ENCODE assay signal across 1 cellular context in genomic region chr12:120225200-120225558, GRCh38.
A peak's percentile ranks its signal among the peaks of the same experiment; 100 is the strongest.
TF ChIP-seq lines count a peak whose summit lies in the region.

No MANE protein-coding gene starts in this region.

TF ChIP-seq in HEK293, 187 proteins besides CTCF, POLR2A, EP300 and RAD21 (continued from another document):
- TF ChIP-seq ZBTB11 (tag by site-specific recombination; conservative IDR thresholded peaks at IDR 0.05; ENCODE audit: low read depth) (no peak), ZNF560 (tag by site-specific recombination; IDR thresholded peaks at IDR 0.05; ENCODE audit: borderline replicate concordance) (no peak), ZIC2 (tag by site-specific recombination; IDR thresholded peaks at IDR 0.05) (peak; percentile 100), BCL11B (tag by site-specific recombination; IDR thresholded peaks at IDR 0.05; ENCODE audit: low read depth) (0 out of 2 replicates have a peak, but pooled peaks have one; percentile 6), GLIS1 (tag by site-specific recombination; IDR thresholded peaks at IDR 0.05) (peak; percentile 85), PRDM10 (tag by site-specific recombination; IDR thresholded peaks at IDR 0.05) (no peak), ZNF600 (tag by site-specific recombination; IDR thresholded peaks at IDR 0.05) (peak; percentile 64; the same call in 1 of the 2 replicates), KLF1 (tag by site-specific recombination; IDR thresholded peaks at IDR 0.05) (no peak), ZSCAN30 (tag by site-specific recombination; IDR thresholded peaks at IDR 0.05) (peak; percentile 99), ZBTB8A (tag by site-specific recombination; IDR thresholded peaks at IDR 0.05) (peak; percentile 15; the same call in 1 of the 2 replicates), KLF7 (tag by site-specific recombination; IDR thresholded peaks at IDR 0.05; ENCODE audit: borderline replicate concordance) (0 out of 2 replicates have a peak, but pooled peaks have one; percentile 5), ZNF423 (tag by site-specific recombination; IDR thresholded peaks at IDR 0.05) (peak; percentile 49; the same call in 1 of the 2 replicates)
